Comparison of ENCODE assay signal across 1 cellular context in genomic region chr19:38291855-38292254, GRCh38.
TF ChIP-seq lines count a peak whose summit lies in the region.

No MANE protein-coding gene starts in this region.

TF ChIP-seq in HepG2, 621 proteins besides CTCF, POLR2A, EP300 and RAD21:
- TF ChIP-seq MEF2D (CRISPR knock-in tag; IDR thresholded peaks at IDR 0.05) (no peak), SMC3 (IDR thresholded peaks at IDR 0.05; ENCODE audit: low read length) (peak; percentile 39; the same call in 1 of the 2 replicates), STAG1 (CRISPR knock-in tag; IDR thresholded peaks at IDR 0.05) (0 out of 2 replicates have a peak, but pooled peaks have one; percentile 4), ONECUT2 (CRISPR knock-in tag; IDR thresholded peaks at IDR 0.05) (0 out of 2 replicates have a peak, but pooled peaks have one; percentile 32), MXI1 (IDR thresholded peaks at IDR 0.05; ENCODE audit: borderline replicate concordance, low read depth, low read length) (no peak), TFDP2 (CRISPR knock-in tag; IDR thresholded peaks at IDR 0.05) (no peak), REXO4 (CRISPR knock-in tag; IDR thresholded peaks at IDR 0.05; ENCODE audit: borderline replicate concordance) (no peak), MTERF4 (CRISPR knock-in tag; IDR thresholded peaks at IDR 0.05) (no peak), NFE2L2 (IDR thresholded peaks at IDR 0.05; ENCODE audit: low read length) (no peak)
